Comparison of ENCODE assay signal across 14 cellular contexts in genomic region chr1:62735491-62736171, GRCh38. TPM values are rescaled to one million over a fixed set of nuclear protein-coding genes. Genes with fewer than 3 reads are reported as not detected.
DNase-seq lines count a peak whose midpoint lies in the region; ATAC-seq and TF ChIP-seq lines count a peak whose summit lies in the region.
"Had no signal": no experiment of that assay in that cellular context is flagged by ENCODE, and none has a peak within 500 bp of the region (broad histone marks: within the 10 kb centered on the region; RNA-seq: fewer than 3 reads in every experiment).

No MANE protein-coding gene starts in this region.

- H3K27ac ChIP-seq in heart left ventricle (peak overlapping the region in 2 of 12 donors; percentile 1 to 2), subcutaneous abdominal adipose tissue (ENCODE audit: low read depth, low read length) (peak overlapping the region; percentile 13)

- 48 to 59% (median 51%) methylated on average over 3 of the region's 3 CpGs for WGBS in heart left ventricle, 4 donors

- TF ChIP-seq CTCF in heart left ventricle (IDR thresholded peaks at IDR 0.05): no peak

- DNase-seq in HCEC 1CT (peak; percentile 58), adipocyte (ENCODE audit: low read depth) (peak; percentile 71), heart left ventricle (no peak), ecto neural progenitor cell (ENCODE audit: low spot score) (no peak), NCI-H1105 (lab: John Stamatoyannopoulos, UW) (no peak)
- DNase-seq: activated CD4-positive, alpha-beta memory T cell treated with anti-CD3 and anti-CD28 coated beads for 36 hours; dermis blood vessel endothelial cell; GOT3; hypothalamus; midbrain; NCI-H187 had no signal

- no peaks in the 10 kb centered on the region for H3K27me3 ChIP-seq in adipocyte (replicated peaks; ENCODE audit: control insufficient read depth, insufficient read depth, low read length)
- peaks cover 0 to 11% (median 0%) of the 10 kb centered on the region in 9 donors for H3K27me3 ChIP-seq in heart left ventricle
- no peaks in the 10 kb centered on the region for H3K27me3 ChIP-seq in subcutaneous abdominal adipose tissue (ENCODE audit: control insufficient read depth in 5 of 5, insufficient read depth in 4 of 5, low read length in 5 of 5)

- peak overlapping the region; percentile 13 for H3K4me3 ChIP-seq in adipocyte (ENCODE audit: low read length)
- H3K4me3 ChIP-seq in heart left ventricle: no peak overlapping the region
- no peak overlapping the region for H3K4me3 ChIP-seq in subcutaneous abdominal adipose tissue (ENCODE audit: low read depth in 1 of 5, low read length in 5 of 5)
- H3K4me3 ChIP-seq: GM12878 had no signal

- no peaks in the 10 kb centered on the region for H3K9me3 ChIP-seq in adipocyte (ENCODE audit: control insufficient read depth, low read length)
- no peaks in the 10 kb centered on the region for H3K9me3 ChIP-seq in heart left ventricle
- no peaks in the 10 kb centered on the region for H3K9me3 ChIP-seq in subcutaneous abdominal adipose tissue (ENCODE audit: control insufficient read depth in 5 of 5, low read length in 5 of 5)

- no peaks in the 10 kb centered on the region for H3K36me3 ChIP-seq in adipocyte (ENCODE audit: control insufficient read depth, insufficient read depth, low read length, severe bottlenecking)
- no peaks in the 10 kb centered on the region for H3K36me3 ChIP-seq in heart left ventricle
- no peaks in the 10 kb centered on the region for H3K36me3 ChIP-seq in subcutaneous abdominal adipose tissue (ENCODE audit: control insufficient read depth in 5 of 5, insufficient read depth in 5 of 5, low read length in 5 of 5)

- peak in 3 of 4 donors; percentile 41 to 61 (median 47) for ATAC-seq in heart left ventricle
- no peak for ATAC-seq in GM21528 (IDR thresholded peaks at IDR 0.05; ENCODE audit: low FRiP score, unreplicated experiment)
- ATAC-seq: GM12878 had no signal

- intact Hi-C loops in heart left ventricle (cut with DNase I): no loop called here

- TF ChIP-seq POLR2A in heart left ventricle (IDR thresholded peaks at IDR 0.05): no peak

- peaks cover 20% of the 10 kb centered on the region for H3K4me1 ChIP-seq in adipocyte (ENCODE audit: control insufficient read depth, insufficient read depth, low read length)
- peaks cover 0 to 29% (median 9%) of the 10 kb centered on the region in 12 donors for H3K4me1 ChIP-seq in heart left ventricle
- peaks cover 0 to 18% (median 11%) of the 10 kb centered on the region in 5 donors for H3K4me1 ChIP-seq in subcutaneous abdominal adipose tissue (ENCODE audit: control insufficient read depth in 5 of 5, insufficient read depth in 5 of 5, low read length in 5 of 5)

- H3K9ac ChIP-seq in adipocyte (ENCODE audit: low read length) (no peak overlapping the region), subcutaneous abdominal adipose tissue (ENCODE audit: low read length in 5 of 5) (no peak overlapping the region)

RNA-seq across cellular contexts. Expression of gene DOCK7, which starts 47.4 kb away (rescaled TPM):
- total RNA-seq in heart left ventricle: 10 to 100 TPM in 7 of 9 donors, 1 to 10 TPM in 2; 5.8 to 26.7 (median 12.0) TPM
- polyA plus RNA-seq in heart left ventricle: 1 to 10 TPM; 2.9 to 6.2 TPM

RNA-seq across cellular contexts. Expression of gene ATG4C, which starts 48.3 kb away (rescaled TPM):
- 10 to 100 TPM in 3 of 9 donors, 1 to 10 TPM in 6; 6.0 to 14.2 (median 9.4) TPM for total RNA-seq in heart left ventricle
- 1 to 10 TPM; 4.0 to 5.1 TPM for polyA plus RNA-seq in heart left ventricle

Comparison
In these comparisons a context has a peak if more than half of its experiments do, and no peak if none do; other contexts are left out.
1. DNase-seq: peak in HCEC 1CT (single experiment) and adipocyte (single experiment); none in heart left ventricle (0 of 5), ecto neural progenitor cell (single experiment) and NCI-H1105 (single experiment).